ENCODE assay signal across 22 cellular contexts in genomic region chr13:76349700-76350099, GRCh38.
DNase-seq lines count a peak whose midpoint lies in the region; ATAC-seq and TF ChIP-seq lines count a peak whose summit lies in the region.
"Had no signal": no experiment of that assay in that cellular context is flagged by ENCODE, and none has a peak within 500 bp of the region (broad histone marks: within the 10 kb centered on the region; RNA-seq: fewer than 3 reads in every experiment).

No MANE protein-coding gene starts in this region.

- intact Hi-C loops in left lung (cut with DNase I) = no loop called here
- intact Hi-C loops in thyroid gland (cut with DNase I) = no loop called here
- intact Hi-C loops in uterus (cut with DNase I; ENCODE audit: low total_unique reads) = no loop called here

- DNase-seq in EL (peak; percentile 2), NCI-H226 (peak; percentile 41), cardiac fibroblast (ENCODE audit: low read depth in 2 of 2) (peak; percentile 9 to 10), left lung (no peak), thyroid gland (no peak), uterus (no peak), neuronal stem cell (ENCODE audit: low spot score) (no peak)
- DNase-seq: DMS79 treated with DMSO at 0.1 percent for 48 hours, GOT3, HFFc6, KBM-7, NCI-H1092, NCI-H1417 treated with DMSO at 0.1 percent for 48 hours, NCI-H1694 treated with DMSO at 0.1 percent for 48 hours, NCI-H2081 treated with DMSO at 0.1 percent for 48 hours, NCI-H2171, NCI-H524, NCI-H748 treated with DMSO at 0.1 percent for 48 hours, SIG-M5 had no signal

- H3K4me2 ChIP-seq in neuronal stem cell (ENCODE audit: insufficient read depth, low read length, poor library complexity, severe bottlenecking) = no peak overlapping the region

- no peak overlapping the region for H3K14ac ChIP-seq in neuronal stem cell (ENCODE audit: low read length)

- no peak overlapping the region for H4K91ac ChIP-seq in neuronal stem cell (ENCODE audit: low read depth, low read length, poor library complexity)

- H2BK15ac ChIP-seq in neuronal stem cell (ENCODE audit: low read length) = no peak overlapping the region

- no peak overlapping the region for H3K18ac ChIP-seq in neuronal stem cell (ENCODE audit: low read length)

- 77 to 85% methylated on average over 2 of the region's 2 CpGs for WGBS in thyroid gland, 2 donors
- WGBS in neuronal stem cell (ENCODE audit: extremely low coverage in 2 of 2, insufficient read length in 2 of 2, insufficient replicate concordance in 1 of 2), 2 donors = no CpG with 5 or more reads among the region's 2 CpGs

- H3K79me1 ChIP-seq in neuronal stem cell (ENCODE audit: low read depth, low read length) = no peaks in the 10 kb centered on the region

- H2AFZ ChIP-seq in neuronal stem cell (ENCODE audit: low read length) = no peak overlapping the region

- H3K4me1 ChIP-seq in left lung (no peaks in the 10 kb centered on the region), thyroid gland (no peaks in the 10 kb centered on the region), uterus (no peaks in the 10 kb centered on the region), neuronal stem cell (ENCODE audit: control insufficient read depth in 2 of 2, insufficient read depth in 1 of 2, low read depth in 1 of 2, low read length in 2 of 2) (no peaks in the 10 kb centered on the region)
- H3K4me1 ChIP-seq: HAP-1 had no signal

- no peak overlapping the region for H2BK120ac ChIP-seq in neuronal stem cell (ENCODE audit: low read depth, low read length)

- TF ChIP-seq POLR2A in thyroid gland (IDR thresholded peaks at IDR 0.05) = no peak
- TF ChIP-seq POLR2A in uterus (IDR thresholded peaks at IDR 0.05) = no peak

- no peak overlapping the region for H2AK5ac ChIP-seq in neuronal stem cell (ENCODE audit: low read depth, low read length)

- no peak overlapping the region for H2BK12ac ChIP-seq in neuronal stem cell (ENCODE audit: low read length)

- no peak overlapping the region for H3K4ac ChIP-seq in neuronal stem cell (ENCODE audit: low read length)

- H3K27me3 ChIP-seq in left lung (no peaks in the 10 kb centered on the region), thyroid gland (no peaks in the 10 kb centered on the region), uterus (no peaks in the 10 kb centered on the region), neuronal stem cell (ENCODE audit: control insufficient read depth in 3 of 3, insufficient read depth in 3 of 3, low read depth in 1 of 3, low read length in 3 of 3) (no peaks in the 10 kb centered on the region)

- H3K9ac ChIP-seq in neuronal stem cell (ENCODE audit: low read depth, low read length, poor library complexity) = no peak overlapping the region

- TF ChIP-seq CTCF in cardiac fibroblast (IDR thresholded peaks at IDR 0.05; ENCODE audit: low read depth, low read length) (no peak), left lung (IDR thresholded peaks at IDR 0.05) (no peak), thyroid gland (IDR thresholded peaks at IDR 0.05) (no peak), uterus (IDR thresholded peaks at IDR 0.05) (no peak)

- H3K36me3 ChIP-seq in left lung (no peaks in the 10 kb centered on the region), thyroid gland (no peaks in the 10 kb centered on the region), uterus (no peaks in the 10 kb centered on the region), neuronal stem cell (replicated peaks in 1 of 2; ENCODE audit: control insufficient read depth in 2 of 2, insufficient read depth in 2 of 2, low read length in 2 of 2) (no peaks in the 10 kb centered on the region)
- H3K36me3 ChIP-seq: HAP-1 had no signal

- no peak overlapping the region for H4K8ac ChIP-seq in neuronal stem cell (ENCODE audit: low read depth, low read length)

- H2BK5ac ChIP-seq in neuronal stem cell (ENCODE audit: low read length) = no peak overlapping the region

- H3K9me3 ChIP-seq in left lung (peaks cover 0 to 3% of the 10 kb centered on the region in 2 donors), thyroid gland (no peaks in the 10 kb centered on the region), uterus (no peaks in the 10 kb centered on the region), neuronal stem cell (replicated peaks in 1 of 2; ENCODE audit: control insufficient read depth in 2 of 2, insufficient read depth in 1 of 2, low read depth in 1 of 2, low read length in 2 of 2) (no peaks in the 10 kb centered on the region)
- H3K9me3 ChIP-seq: HAP-1 had no signal

- ATAC-seq in left lung (peak; percentile 18), GM18498 (IDR thresholded peaks at IDR 0.05; ENCODE audit: unreplicated experiment) (no peak)

- H3K4me3 ChIP-seq in cardiac fibroblast (replicated peaks in 1 of 2; ENCODE audit: low read depth in 2 of 2, low read length in 2 of 2) = no peak overlapping the region
- H3K4me3 ChIP-seq in left lung = no peak overlapping the region
- no peak overlapping the region for H3K4me3 ChIP-seq in thyroid gland (replicated peaks in 1 of 3)
- H3K4me3 ChIP-seq in uterus = no peak overlapping the region
- H3K4me3 ChIP-seq in neuronal stem cell (ENCODE audit: low read length in 2 of 2) = no peak overlapping the region
- H3K4me3 ChIP-seq: HAP-1, SK-N-MC had no signal

- H3K27ac ChIP-seq in left lung (no peak overlapping the region), thyroid gland (no peak overlapping the region), uterus (no peak overlapping the region), neuronal stem cell (replicated peaks; ENCODE audit: low read length) (no peak overlapping the region)
- H3K27ac ChIP-seq: SK-N-MC had no signal

- no peak overlapping the region for H3K23ac ChIP-seq in neuronal stem cell (ENCODE audit: low read depth, low read length, poor library complexity)

Comparison
In these comparisons a context has a peak if more than half of its experiments do, and no peak if none do; other contexts are left out.
1. DNase-seq: peak in EL (single experiment), NCI-H226 (single experiment) and cardiac fibroblast (2 of 2); none in left lung (0 of 2), thyroid gland (0 of 2), uterus (0 of 2) and neuronal stem cell (single experiment).